In the genomic region with DNA sequence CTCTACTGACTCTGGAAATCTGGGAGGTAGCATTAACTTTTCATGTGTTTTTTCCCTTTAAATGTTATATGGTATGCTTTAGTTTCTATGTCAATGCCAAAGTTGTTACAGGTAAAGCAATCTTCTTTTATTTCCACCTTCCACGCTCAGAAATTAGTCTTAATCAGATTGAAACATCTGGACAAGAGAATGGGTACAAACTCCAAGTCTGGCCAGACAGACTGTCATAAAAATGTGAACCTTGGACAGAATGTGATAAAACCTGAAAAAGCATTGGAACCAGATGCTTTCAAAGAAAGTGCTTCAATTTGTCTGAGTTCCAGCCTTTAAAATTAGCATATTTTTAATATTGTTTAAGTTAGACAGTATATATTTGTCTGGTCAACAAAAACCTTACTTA, we compare ENCODE assay signal across 24 cellular contexts.
A peak's percentile ranks its signal among the peaks of the same experiment; 100 is the strongest.
DNase-seq lines count a peak whose midpoint lies in the region; ATAC-seq, FAIRE-seq and TF ChIP-seq lines count a peak whose summit lies in the region.
"Had no signal": no experiment of that assay in that cellular context is flagged by ENCODE, and none has a peak within 500 bp of the region (broad histone marks: within the 10 kb centered on the region; RNA-seq: fewer than 3 reads in every experiment).

No MANE protein-coding gene starts in this region.

- H3K9me3 Mint-ChIP-seq in Caco-2 (ENCODE audit: unreplicated experiment) (no peaks in the 10 kb centered on the region), HFFc6 (peaks cover 19% of the 10 kb centered on the region)
- H3K9me3 Mint-ChIP-seq: CD4-positive, alpha-beta T cell; CD8-positive, alpha-beta T cell had no signal

- intact Hi-C loops in Caco-2 (cut with micrococcal nuclease; ENCODE audit: unreplicated experiment), result no loop called here
- intact Hi-C loops in mucosa of descending colon (cut with DNase I, micrococcal nuclease), result no loop called here
- intact Hi-C loops in Right ventricle myocardium superior (cut with DNase I), result no loop called here

- no peak for DNase-seq in Caco-2
- peak; percentile 14 for DNase-seq in hepatocyte (ENCODE audit: low spot score)
- DNase-seq in mucosa of descending colon, result peak in 1 of 3 donors; percentile 18
- peak; percentile 84 for DNase-seq in small intestine
- no peak for DNase-seq in HFFc6
- DNase-seq in Right ventricle myocardium superior, result no peak
- DNase-seq: AML-193; CD4-positive, alpha-beta T cell; CD8-positive, alpha-beta T cell; DMS 273 treated with DMSO at 0.1 percent for 48 hours; DMS153; DMS53; DMS79; DND-41; EL; GDM1 had no signal

- H2AFZ ChIP-seq in hepatocyte, result no peak overlapping the region

- H3K4me2 ChIP-seq in hepatocyte, result no peak overlapping the region
- H3K4me2 ChIP-seq: A549; BLaER1 treated with 17β-estradiol and CSF1 and Interleukin-3, amounts not matched to agents 10 nM and 100 nM had no signal

- no peaks in the 10 kb centered on the region for H4K20me1 ChIP-seq in hepatocyte (ENCODE audit: insufficient read depth, poor library complexity, severe bottlenecking)
- H4K20me1 ChIP-seq: BLaER1 treated with 17β-estradiol and CSF1 and Interleukin-3, amounts not matched to agents 10 nM and 100 nM had no signal

- H3K4me3 ChIP-seq in Caco-2 (ENCODE audit: low read depth, low read length), result no peak overlapping the region
- H3K4me3 ChIP-seq in hepatocyte, result no peak overlapping the region
- no peak overlapping the region for H3K4me3 ChIP-seq in mucosa of descending colon
- H3K4me3 ChIP-seq in small intestine (ENCODE audit: low read depth in 1 of 2, low read length in 2 of 2), result no peak overlapping the region
- H3K4me3 ChIP-seq: A549; BLaER1 treated with 17β-estradiol and CSF1 and Interleukin-3, amounts not matched to agents 10 nM and 100 nM; GM12878 had no signal

- TF ChIP-seq CTCF in Caco-2 (IDR thresholded peaks at IDR 0.05; ENCODE audit: insufficient read depth in 1 of 2, low read depth in 1 of 2, low read length in 1 of 2, severe bottlenecking in 1 of 2, unreplicated experiment in 1 of 2) (no peak), hepatocyte (IDR thresholded peaks at IDR 0.05; ENCODE audit: poor library complexity) (no peak), mucosa of descending colon (IDR thresholded peaks at IDR 0.05) (no peak), HFFc6 (IDR thresholded peaks at IDR 0.05) (no peak)

- H3K4me3 Mint-ChIP-seq in Caco-2 (ENCODE audit: unreplicated experiment) (no peak overlapping the region), HFFc6 (no peak overlapping the region)
- H3K4me3 Mint-ChIP-seq: B cell; CD4-positive, alpha-beta T cell; CD8-positive, alpha-beta T cell had no signal

- CTCF ChIA-PET in Caco-2 (lab: Charles Lee), result no interaction called here

- H3K36me3 Mint-ChIP-seq in Caco-2 (ENCODE audit: insufficient read depth, unreplicated experiment) (no peaks in the 10 kb centered on the region), HFFc6 (ENCODE audit: low read depth) (no peaks in the 10 kb centered on the region)
- H3K36me3 Mint-ChIP-seq: CD8-positive, alpha-beta T cell had no signal

- H3K9me3 ChIP-seq in Caco-2 (no peaks in the 10 kb centered on the region), hepatocyte (ENCODE audit: low read depth) (no peaks in the 10 kb centered on the region), mucosa of descending colon (no peaks in the 10 kb centered on the region), small intestine (ENCODE audit: control insufficient read depth, low read depth) (no peaks in the 10 kb centered on the region)
- H3K9me3 ChIP-seq: A549; BLaER1 treated with 17β-estradiol and CSF1 and Interleukin-3, amounts not matched to agents 10 nM and 100 nM had no signal

- no peaks in the 10 kb centered on the region for H3K9me2 ChIP-seq in hepatocyte (replicated peaks; ENCODE audit: insufficient read depth)

- H3K27me3 Mint-ChIP-seq in Caco-2 (ENCODE audit: insufficient read depth, unreplicated experiment), result no peaks in the 10 kb centered on the region
- no peaks in the 10 kb centered on the region for H3K27me3 Mint-ChIP-seq in HFFc6 (ENCODE audit: insufficient read depth)

- POLR2A ChIA-PET in Caco-2 (lab: Charles Lee), result no interaction called here

- H3K36me3 ChIP-seq in Caco-2 (ENCODE audit: control insufficient read depth, insufficient read depth, low read length) (no peaks in the 10 kb centered on the region), hepatocyte (replicated peaks; ENCODE audit: insufficient read depth, low read depth) (no peaks in the 10 kb centered on the region), mucosa of descending colon (ENCODE audit: low read depth) (no peaks in the 10 kb centered on the region), small intestine (ENCODE audit: control insufficient read depth in 2 of 2, insufficient read depth in 2 of 2, low read length in 2 of 2) (no peaks in the 10 kb centered on the region)
- H3K36me3 ChIP-seq: BLaER1 treated with 17β-estradiol and CSF1 and Interleukin-3, amounts not matched to agents 10 nM and 100 nM had no signal

- H3K79me2 ChIP-seq in hepatocyte, result no peaks in the 10 kb centered on the region

- ATAC-seq in mucosa of descending colon (peak; percentile 75), HG03432 (IDR thresholded peaks at IDR 0.05; ENCODE audit: unreplicated experiment) (no peak), Right ventricle myocardium superior (ENCODE audit: poor library complexity) (no peak)
- ATAC-seq: A549; CD8-positive, alpha-beta T cell; GM12878 had no signal

- peak overlapping the region; percentile 41 for H3K27ac Mint-ChIP-seq in Caco-2 (ENCODE audit: unreplicated experiment)
- H3K27ac Mint-ChIP-seq in HFFc6, result no peak overlapping the region
- H3K27ac Mint-ChIP-seq: B cell; CD4-positive, alpha-beta T cell; CD8-positive, alpha-beta T cell had no signal

- peaks cover 17% of the 10 kb centered on the region; the same call in 1 of the 2 replicates for H3K4me1 ChIP-seq in Caco-2
- no peaks in the 10 kb centered on the region for H3K4me1 ChIP-seq in hepatocyte (ENCODE audit: insufficient read depth)
- H3K4me1 ChIP-seq in mucosa of descending colon (ENCODE audit: low read depth), result no peaks in the 10 kb centered on the region
- peaks cover 0 to 2% of the 10 kb centered on the region in 2 donors for H3K4me1 ChIP-seq in small intestine (ENCODE audit: control insufficient read depth in 2 of 2, insufficient read depth in 1 of 2, low read depth in 1 of 2, low read length in 1 of 2)
- H3K4me1 ChIP-seq: A549 had no signal

- no peak for FAIRE-seq in small intestine (lab: Jason Lieb, UNC)
- FAIRE-seq: A549, GM12878, GM12892 had no signal

- H3K27ac ChIP-seq in hepatocyte (no peak overlapping the region), small intestine (ENCODE audit: low read depth in 1 of 2, low read length in 1 of 2) (no peak overlapping the region)
- H3K27ac ChIP-seq: 22Rv1; A549; BLaER1 treated with 17β-estradiol and CSF1 and Interleukin-3, amounts not matched to agents 10 nM and 100 nM; C4-2B had no signal

- H3K27me3 ChIP-seq in Caco-2 (replicated peaks; ENCODE audit: control insufficient read depth, insufficient read depth, low read length), result no peaks in the 10 kb centered on the region
- H3K27me3 ChIP-seq in hepatocyte, result no peaks in the 10 kb centered on the region
- H3K27me3 ChIP-seq in small intestine (ENCODE audit: control insufficient read depth in 2 of 2, insufficient read depth in 2 of 2, low read length in 2 of 2), result no peaks in the 10 kb centered on the region
- H3K27me3 ChIP-seq: BLaER1 treated with 17β-estradiol and CSF1 and Interleukin-3, amounts not matched to agents 10 nM and 100 nM had no signal

- WGBS in hepatocyte (ENCODE audit: low lambda C conversion rate, missing lambda C conversion rate), result 38% methylated on average over 1 of the region's 1 CpG
- WGBS in small intestine, 3 donors, result 10 to 62% (median 27%) methylated on average over 1 of the region's 1 CpG

- no TSS peak for BruUV-seq in Caco-2 (replicated peaks; lab: Mats Ljungman, UMichigan)

- peaks cover 15% of the 10 kb centered on the region for H3K4me1 Mint-ChIP-seq in Caco-2 (ENCODE audit: low read depth, unreplicated experiment)
- no peaks in the 10 kb centered on the region for H3K4me1 Mint-ChIP-seq in HFFc6 (ENCODE audit: low read depth)
- H3K4me1 Mint-ChIP-seq: B cell had no signal

Comparison
In these comparisons a context has a peak if more than half of its experiments do, and no peak if none do; other contexts are left out.
1. DNase-seq: peak in hepatocyte (single experiment) and small intestine (single experiment); none in Caco-2 (0 of 2), HFFc6 (single experiment) and Right ventricle myocardium superior (single experiment).